ENCODE assay signal across 9 cellular contexts in the genomic region with DNA sequence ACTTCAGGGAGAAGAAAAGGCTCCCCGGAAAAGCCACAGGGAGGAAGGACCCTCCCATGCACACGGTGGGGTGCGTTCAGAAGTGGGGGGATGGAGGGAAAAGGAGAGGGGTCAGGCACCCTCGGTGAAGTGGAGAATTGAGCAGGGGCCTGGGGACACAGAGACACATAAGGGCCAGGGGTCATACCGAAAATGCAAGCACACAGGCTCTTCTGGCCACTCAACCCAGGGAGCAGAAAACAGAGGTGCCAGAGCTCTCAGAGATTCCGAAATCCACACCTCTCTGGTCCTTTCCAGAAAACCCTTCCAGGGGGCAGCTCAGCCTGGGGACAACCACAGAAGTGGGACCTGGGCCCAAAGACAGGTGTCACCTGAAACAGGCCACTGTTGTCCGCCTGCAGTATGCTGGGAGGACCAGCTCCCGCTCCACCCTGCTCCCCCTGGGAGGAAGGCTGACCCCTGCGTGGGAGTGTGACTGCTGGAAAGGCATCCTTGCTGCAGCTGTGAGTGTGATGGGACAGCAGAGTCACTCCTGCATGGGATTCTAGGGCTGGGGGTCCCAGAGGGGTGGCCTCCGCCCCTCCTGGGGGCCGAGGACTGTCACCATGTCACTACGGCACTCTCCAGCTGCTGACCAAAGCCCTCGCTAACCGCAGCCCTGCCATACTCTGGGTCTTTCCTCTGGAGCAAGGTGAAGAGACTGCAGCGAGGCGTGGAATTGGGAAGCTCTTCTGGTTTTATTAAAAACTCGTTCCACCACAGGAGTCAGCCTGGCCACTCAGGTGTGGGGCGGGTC.
DNase-seq lines count a peak whose midpoint lies in the region; ATAC-seq and TF ChIP-seq lines count a peak whose summit lies in the region.
"Had no signal": no experiment of that assay in that cellular context is flagged by ENCODE, and none has a peak within 500 bp of the region (broad histone marks: within the 10 kb centered on the region; RNA-seq: fewer than 3 reads in every experiment).

No MANE protein-coding gene starts in this region.

- H3K4me1 ChIP-seq in lung (ENCODE audit: control insufficient read depth in 2 of 2, insufficient read depth in 2 of 2, low read length in 2 of 2) (peaks cover 0 to 17% of the 10 kb centered on the region in 2 donors), SJCRH30 (peaks cover 22% of the 10 kb centered on the region)

- 60 to 66% methylated on average over 18 of the region's 18 CpGs for WGBS in lung, 2 donors

- H3K4me3 Mint-ChIP-seq in T-helper 2 cell treated with Interferon-gamma antibody and Interleukin-4, amounts not matched to agents 5 μg/mL and 100 μg/mL, for 36 hours, result peak overlapping the region; percentile 46

- no peaks in the 10 kb centered on the region for H3K9me3 ChIP-seq in lung (ENCODE audit: control insufficient read depth in 2 of 2, insufficient read depth in 1 of 2, low read length in 1 of 2)
- H3K9me3 ChIP-seq in SJCRH30 (replicated peaks), result no peaks in the 10 kb centered on the region

- TF ChIP-seq CTCF in lung (IDR thresholded peaks at IDR 0.05; ENCODE audit: control extremely low read depth, extremely low read depth), result no peak

- peak overlapping the region in 1 of 2 donors; percentile 92 for H3K27ac ChIP-seq in lung (ENCODE audit: low read depth in 1 of 2, low read length in 1 of 2)
- H3K27ac ChIP-seq in temporal lobe (ENCODE audit: low read depth, low read length), result peak overlapping the region; percentile 97
- H3K27ac ChIP-seq in SJCRH30, result no peak overlapping the region

- no peaks in the 10 kb centered on the region for H3K36me3 ChIP-seq in lung (ENCODE audit: control insufficient read depth in 2 of 2, insufficient read depth in 2 of 2, low read length in 2 of 2)
- peaks cover 16% of the 10 kb centered on the region for H3K36me3 ChIP-seq in SJCRH30

- H3K4me1 Mint-ChIP-seq in T-helper 2 cell treated with Interferon-gamma antibody and Interleukin-4, amounts not matched to agents 5 μg/mL and 100 μg/mL, for 36 hours (ENCODE audit: low read depth), result peaks cover 3% of the 10 kb centered on the region

- no peak for DNase-seq in T-helper 2 cell treated with Interferon-gamma antibody and Interleukin-4, amounts not matched to agents 5 μg/mL and 100 μg/mL, for 36 hours (ENCODE audit: low spot score)
- DNase-seq in T-helper 2 cell (no peak), cerebellar cortex (ENCODE audit: low spot score) (peak; percentile 51), lung (ENCODE audit: low spot score) (no peak), NCI-H526 treated with DMSO at 0.1 percent for 48 hours (lab: John Stamatoyannopoulos, UW) (no peak), SJCRH30 (no peak), mucosa of gallbladder (ENCODE audit: low spot score) (no peak)
- DNase-seq: NCI-H345 had no signal

- H3K4me3 ChIP-seq in lung, result peak overlapping the region; percentile 16
- H3K4me3 ChIP-seq in SJCRH30, result no peak overlapping the region

- H3K36me3 Mint-ChIP-seq in T-helper 2 cell treated with Interferon-gamma antibody and Interleukin-4, amounts not matched to agents 5 μg/mL and 100 μg/mL, for 36 hours (ENCODE audit: low read depth), result peaks cover 11% of the 10 kb centered on the region

- H3K27me3 Mint-ChIP-seq in T-helper 2 cell treated with Interferon-gamma antibody and Interleukin-4, amounts not matched to agents 5 μg/mL and 100 μg/mL, for 36 hours (ENCODE audit: low read depth), result peaks cover 16% of the 10 kb centered on the region

- H3K27me3 ChIP-seq in lung (ENCODE audit: control insufficient read depth, insufficient read depth) (no peaks in the 10 kb centered on the region), SJCRH30 (no peaks in the 10 kb centered on the region)

- no peak overlapping the region for H3K27ac Mint-ChIP-seq in T-helper 2 cell treated with Interferon-gamma antibody and Interleukin-4, amounts not matched to agents 5 μg/mL and 100 μg/mL, for 36 hours

- no peaks in the 10 kb centered on the region for H3K9me3 Mint-ChIP-seq in T-helper 2 cell treated with Interferon-gamma antibody and Interleukin-4, amounts not matched to agents 5 μg/mL and 100 μg/mL, for 36 hours

- no peak for ATAC-seq in lung (ENCODE audit: insufficient read depth, low FRiP score)
